Comparison of ENCODE assay signal across 14 cellular contexts in genomic region chr2:199364153-199364552, GRCh38.
"Had no signal": no experiment of that assay in that cellular context is flagged by ENCODE, and none has a peak within 500 bp of the region (broad histone marks: within the 10 kb centered on the region; RNA-seq: fewer than 3 reads in every experiment).

No MANE protein-coding gene starts in this region.

- H3K4me1 Mint-ChIP-seq: activated naive CD4-positive, alpha-beta T cell treated with anti-CD3 and anti-CD28 coated beads, Interleukin-2, amount 50 U/mL, for 24 hours; natural killer cell had no signal

- H3K4me1 ChIP-seq: colonic mucosa, esophagus squamous epithelium, prostate gland had no signal

- ATAC-seq: left colon, natural killer cell, sciatic nerve had no signal

- H3K27ac Mint-ChIP-seq: activated naive CD4-positive, alpha-beta T cell treated with anti-CD3 and anti-CD28 coated beads, Interleukin-2, amount 50 U/mL, for 24 hours; natural killer cell had no signal

- H3K4me3 Mint-ChIP-seq: activated naive CD4-positive, alpha-beta T cell treated with anti-CD3 and anti-CD28 coated beads, Interleukin-2, amount 50 U/mL, for 24 hours; natural killer cell had no signal

- H3K9me3 Mint-ChIP-seq: activated naive CD4-positive, alpha-beta T cell treated with anti-CD3 and anti-CD28 coated beads, Interleukin-2, amount 50 U/mL, for 24 hours had no signal

- H3K4me3 ChIP-seq: colonic mucosa, esophagus squamous epithelium, prostate gland, transverse colon had no signal

- H3K9me3 ChIP-seq: colonic mucosa, esophagus squamous epithelium, prostate gland, transverse colon had no signal

- DNase-seq: activated T-cell treated with anti-CD3 and anti-CD28 coated beads, Interleukin-2, amount 50 U/mL, for 1 hour; caudate nucleus; colonic mucosa; esophagus squamous epithelium; foreskin fibroblast; head of caudate nucleus; left colon; natural killer cell; stimulated activated naive CD4-positive, alpha-beta T cell; substantia nigra; transverse colon had no signal

- H3K27ac ChIP-seq: colonic mucosa, esophagus squamous epithelium, prostate gland, transverse colon had no signal

- H3K36me3 Mint-ChIP-seq: activated naive CD4-positive, alpha-beta T cell treated with anti-CD3 and anti-CD28 coated beads, Interleukin-2, amount 50 U/mL, for 24 hours; natural killer cell had no signal

- H3K36me3 ChIP-seq: colonic mucosa, esophagus squamous epithelium, prostate gland, transverse colon had no signal

- H3K27me3 ChIP-seq: colonic mucosa, esophagus squamous epithelium, transverse colon had no signal
